In genomic region chr12:131980263-131980662, GRCh38 we compare ENCODE assay signal across 12 cellular contexts. TPM values are rescaled to one million over a fixed set of nuclear protein-coding genes. Genes with fewer than 3 reads are reported as not detected.
DNase-seq lines count a peak whose midpoint lies in the region; ATAC-seq and TF ChIP-seq lines count a peak whose summit lies in the region.
"Had no signal": no experiment of that assay in that cellular context is flagged by ENCODE, and none has a peak within 500 bp of the region (broad histone marks: within the 10 kb centered on the region; RNA-seq: fewer than 3 reads in every experiment).

No MANE protein-coding gene starts in this region.

- H2AFZ ChIP-seq in HCT116 (ENCODE audit: low read depth, low read length, poor library complexity, severe bottlenecking) = no peak overlapping the region

- H3K9me3 ChIP-seq in HCT116 (ENCODE audit: control insufficient read depth in 1 of 2, insufficient read depth in 1 of 2, low read depth in 1 of 2, low read length in 2 of 2) = no peaks in the 10 kb centered on the region
- H3K9me3 ChIP-seq: body of pancreas, prostate gland had no signal

- CTCF ChIA-PET in HCT116 (lab: Charles Lee) = no interaction called here

- no peaks in the 10 kb centered on the region for H3K27me3 ChIP-seq in HCT116 (ENCODE audit: insufficient read depth, low read length)
- H3K27me3 ChIP-seq: body of pancreas had no signal

- no peak overlapping the region for H3K4me2 ChIP-seq in HCT116 (ENCODE audit: low read length)

- ATAC-seq in HCT116 (peak; percentile 65), SK-N-SH treated with all-trans-retinoic acid at 6 μM for 48 hours (peak; percentile 62), Right ventricle myocardium superior (ENCODE audit: poor library complexity) (no peak), HG03457 (IDR thresholded peaks at IDR 0.05; ENCODE audit: unreplicated experiment) (no peak), HG03039 (IDR thresholded peaks at IDR 0.05; ENCODE audit: unreplicated experiment) (no peak)
- ATAC-seq: body of pancreas had no signal

- H3K9ac ChIP-seq in HCT116 (ENCODE audit: low read length) = no peak overlapping the region

- no peaks in the 10 kb centered on the region for H3K4me1 ChIP-seq in HCT116 (ENCODE audit: control insufficient read depth in 1 of 2, insufficient read depth in 2 of 2, low read length in 2 of 2)
- H3K4me1 ChIP-seq: body of pancreas, prostate gland had no signal

- peaks cover 8% of the 10 kb centered on the region; the same call in 1 of the 2 replicates for H4K20me1 ChIP-seq in HCT116 (ENCODE audit: insufficient read depth)

- H3K27ac ChIP-seq in 22Rv1 (no peak overlapping the region), HCT116 (ENCODE audit: low read depth, low read length) (no peak overlapping the region)
- H3K27ac ChIP-seq: body of pancreas, prostate gland had no signal

- H3K79me2 ChIP-seq in HCT116 (ENCODE audit: insufficient read depth, low read length) = peaks cover 52% of the 10 kb centered on the region

- no peak for DNase-seq in HCT116 (ENCODE audit: low read depth, low spot score)
- DNase-seq in fibroblast of peridontal ligament (ENCODE audit: extremely low read depth) = peak; percentile 27
- no peak for DNase-seq in Right ventricle myocardium superior
- no peak for DNase-seq in COLO829 (ENCODE audit: low spot score)
- DNase-seq: activated gamma-delta T cell, body of pancreas, T1000 had no signal

- TF ChIP-seq POLR2A in HCT116 (IDR thresholded peaks at IDR 0.05; ENCODE audit: borderline replicate concordance, extremely low read depth, insufficient read depth, insufficient read length) = no peak

- TF ChIP-seq RAD21 in HCT116 (IDR thresholded peaks at IDR 0.05; ENCODE audit: low read depth) = peak; percentile 41

- POLR2A ChIA-PET in HCT116 (lab: Charles Lee) = no interaction called here

- RAD21 ChIA-PET in HCT116 (lab: Charles Lee; ENCODE audit: low non-redundant PET in 1 of 2, low total read pairs in 2 of 2, uncharacterized antibody in 2 of 2, unreplicated experiment in 2 of 2) = interaction anchor here in 1 of 2 experiments (0.6 kb wide), 1 partner anchor 90 kb away, joined by 3 read pairs; no protein-coding TSS in a partner anchor

- BruUV-seq in HCT116 (replicated peaks; lab: Mats Ljungman, UMichigan) = no TSS peak

- H3K9me2 ChIP-seq in HCT116 (ENCODE audit: insufficient read depth) = no peaks in the 10 kb centered on the region

- no peak overlapping the region for H3K4me3 ChIP-seq in HCT116 (replicated peaks in 1 of 2; ENCODE audit: low read depth in 1 of 2, low read length in 2 of 2)
- H3K4me3 ChIP-seq: body of pancreas, prostate gland had no signal

- intact Hi-C loops in HCT116 (cut with micrococcal nuclease) = loop anchor here (5.0 kb wide), 1 partner anchor 1068 kb away; no protein-coding TSS in a partner anchor
- intact Hi-C loops in Right ventricle myocardium superior (cut with DNase I) = no loop called here

- peak; percentile 15; the same call in 1 of the 2 replicates for TF ChIP-seq CTCF in 22Rv1 (IDR thresholded peaks at IDR 0.05)
- TF ChIP-seq CTCF in HCT116 (IDR thresholded peaks at IDR 0.05 in 2 of 3, conservative IDR thresholded peaks at IDR 0.05 in 1 of 3; ENCODE audit: borderline replicate concordance in 1 of 3, insufficient read depth in 1 of 3, low read depth in 2 of 3, low read length in 2 of 3) = 0 out of 6 replicates have a peak, but pooled peaks of 1 of the 3 experiments have one; percentile 9

- H3K36me3 ChIP-seq in HCT116 (ENCODE audit: control insufficient read depth in 1 of 2, insufficient read depth in 2 of 2, low read length in 2 of 2) = peaks cover 16% of the 10 kb centered on the region in 2 experiments; a peak in 3 of 4 replicates

TF ChIP-seq in HCT116, 20 proteins besides CTCF, POLR2A, EP300 and RAD21:
- no peak for TF ChIP-seq POLR2AphosphoS5 (IDR thresholded peaks at IDR 0.05; ENCODE audit: low read depth, low read length)

TF ChIP-seq in SK-N-SH treated with all-trans-retinoic acid at 6 μM for 48 hours, 23 proteins besides CTCF, POLR2A, EP300 and RAD21:
- TF ChIP-seq CREB5 (CRISPR knock-in tag; IDR thresholded peaks at IDR 0.05; ENCODE audit: low read depth) (no peak), ZFP3 (CRISPR knock-in tag; IDR thresholded peaks at IDR 0.05) (no peak), CSDC2 (CRISPR knock-in tag; IDR thresholded peaks at IDR 0.05) (no peak), ARNTL (CRISPR knock-in tag; IDR thresholded peaks at IDR 0.05; ENCODE audit: borderline replicate concordance, low read depth) (no peak), PATZ1 (CRISPR knock-in tag; IDR thresholded peaks at IDR 0.05; ENCODE audit: borderline replicate concordance) (no peak), ZNF70 (CRISPR knock-in tag; IDR thresholded peaks at IDR 0.05) (no peak), SNAI2 (CRISPR knock-in tag; IDR thresholded peaks at IDR 0.05) (no peak)

RNA-seq across cellular contexts. Expression of gene EP400, which starts 30.5 kb away (rescaled TPM):
- 54.5 TPM for total RNA-seq in HCT116 (2021; ENCODE audit: unreplicated experiment)
- 27.2 and 28.2 TPM in 2 replicates for polyA plus RNA-seq in HCT116 (2012)
- total RNA-seq in Right ventricle myocardium superior = 12.3 TPM

RNA-seq across cellular contexts. Expression of gene PUS1, which starts 51.2 kb away (rescaled TPM):
- total RNA-seq in HCT116 (2021; ENCODE audit: unreplicated experiment) (77.3 TPM), Right ventricle myocardium superior (5.8 TPM)
- polyA plus RNA-seq in HCT116 (2012) = 46.8 and 49.7 TPM in 2 replicates

Comparison
In these comparisons a context has a peak if more than half of its experiments do, and no peak if none do; other contexts are left out.
1. ATAC-seq: peak in HCT116 (single experiment) and SK-N-SH treated with all-trans-retinoic acid at 6 μM for 48 hours (single experiment); none in Right ventricle myocardium superior (single experiment), HG03457 (single experiment) and HG03039 (single experiment).
2. RNA of gene PUS1, which starts 51.2 kb away (total RNA-seq): 77.3 TPM in HCT116 (single experiment); 5.8 TPM in Right ventricle myocardium superior (single experiment); every median in the first group is over 10 times any median in the second.